In the genomic region with DNA sequence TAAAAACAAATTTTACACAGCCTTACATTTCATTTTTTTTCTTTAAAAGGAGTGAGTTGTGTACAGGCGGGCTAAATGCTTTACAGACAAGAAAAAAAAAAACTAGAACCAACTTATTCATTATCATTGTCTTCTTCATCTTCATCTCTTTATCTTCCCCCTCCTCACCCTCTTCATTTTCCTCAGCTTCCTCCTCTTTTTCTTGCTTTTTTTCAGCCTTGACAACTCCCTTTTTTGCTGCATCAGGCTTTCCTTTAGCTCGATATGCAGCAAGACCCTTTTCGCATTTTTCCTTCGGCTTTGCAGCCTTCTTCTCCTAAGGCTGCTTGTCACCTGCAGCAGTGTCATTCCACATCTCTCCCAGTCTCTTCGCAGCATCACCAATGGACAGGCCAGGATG, we compare ENCODE assay signal across 16 cellular contexts.
DNase-seq lines count a peak whose midpoint lies in the region; ATAC-seq and TF ChIP-seq lines count a peak whose summit lies in the region.
"Had no signal": no experiment of that assay in that cellular context is flagged by ENCODE, and none has a peak within 500 bp of the region (broad histone marks: within the 10 kb centered on the region; RNA-seq: fewer than 3 reads in every experiment).

No MANE protein-coding gene starts in this region.

- H3K36me3 Mint-ChIP-seq in T-helper 2 cell treated with Interferon-gamma antibody and Interleukin-4, amounts not matched to agents 5 μg/mL and 100 μg/mL, for 36 hours (ENCODE audit: low read depth): peaks cover 2% of the 10 kb centered on the region
- peaks cover 5% of the 10 kb centered on the region for H3K36me3 Mint-ChIP-seq in natural killer cell treated with Interleukin-12 subunit alpha and Interleukin-12 subunit beta and Interleukin-15 and Interleukin-18, amount 100 ng/mL, for 72 hours
- H3K36me3 Mint-ChIP-seq in natural killer cell: no peaks in the 10 kb centered on the region
- peaks cover 2% of the 10 kb centered on the region for H3K36me3 Mint-ChIP-seq in central memory CD8-positive, alpha-beta T cell (ENCODE audit: insufficient read depth)
- H3K36me3 Mint-ChIP-seq: CD8-positive, alpha-beta T cell had no signal

- H3K9me3 Mint-ChIP-seq in T-helper 2 cell treated with Interferon-gamma antibody and Interleukin-4, amounts not matched to agents 5 μg/mL and 100 μg/mL, for 36 hours: no peaks in the 10 kb centered on the region
- no peaks in the 10 kb centered on the region for H3K9me3 Mint-ChIP-seq in natural killer cell treated with Interleukin-12 subunit alpha and Interleukin-12 subunit beta and Interleukin-15 and Interleukin-18, amount 100 ng/mL, for 72 hours
- H3K9me3 Mint-ChIP-seq in natural killer cell: no peaks in the 10 kb centered on the region
- H3K9me3 Mint-ChIP-seq in central memory CD8-positive, alpha-beta T cell: no peaks in the 10 kb centered on the region
- H3K9me3 Mint-ChIP-seq: CD8-positive, alpha-beta T cell had no signal

- H3K4me3 Mint-ChIP-seq in T-helper 2 cell treated with Interferon-gamma antibody and Interleukin-4, amounts not matched to agents 5 μg/mL and 100 μg/mL, for 36 hours: peak overlapping the region; percentile 37
- peak overlapping the region; percentile 73 for H3K4me3 Mint-ChIP-seq in natural killer cell treated with Interleukin-12 subunit alpha and Interleukin-12 subunit beta and Interleukin-15 and Interleukin-18, amount 100 ng/mL, for 72 hours
- H3K4me3 Mint-ChIP-seq in natural killer cell: no peak overlapping the region
- H3K4me3 Mint-ChIP-seq in central memory CD8-positive, alpha-beta T cell: no peak overlapping the region
- H3K4me3 Mint-ChIP-seq: H9 had no signal

- no peaks in the 10 kb centered on the region for H3K27me3 Mint-ChIP-seq in T-helper 2 cell treated with Interferon-gamma antibody and Interleukin-4, amounts not matched to agents 5 μg/mL and 100 μg/mL, for 36 hours (ENCODE audit: low read depth)
- no peaks in the 10 kb centered on the region for H3K27me3 Mint-ChIP-seq in natural killer cell treated with Interleukin-12 subunit alpha and Interleukin-12 subunit beta and Interleukin-15 and Interleukin-18, amount 100 ng/mL, for 72 hours
- no peaks in the 10 kb centered on the region for H3K27me3 Mint-ChIP-seq in natural killer cell (ENCODE audit: low read depth in 2 of 2)
- H3K27me3 Mint-ChIP-seq in central memory CD8-positive, alpha-beta T cell: no peaks in the 10 kb centered on the region

- ATAC-seq in natural killer cell treated with Interleukin-12 subunit alpha and Interleukin-12 subunit beta and Interleukin-15 and Interleukin-18, amount 100 ng/mL, for 72 hours: no peak
- ATAC-seq in natural killer cell: no peak
- no peak for ATAC-seq in central memory CD8-positive, alpha-beta T cell (replicated peaks; ENCODE audit: extremely low read depth, poor library complexity, severe bottlenecking)
- ATAC-seq: CD8-positive, alpha-beta T cell had no signal

- H3K4me1 Mint-ChIP-seq in T-helper 2 cell treated with Interferon-gamma antibody and Interleukin-4, amounts not matched to agents 5 μg/mL and 100 μg/mL, for 36 hours (ENCODE audit: low read depth): peaks cover 27% of the 10 kb centered on the region
- H3K4me1 Mint-ChIP-seq in natural killer cell treated with Interleukin-12 subunit alpha and Interleukin-12 subunit beta and Interleukin-15 and Interleukin-18, amount 100 ng/mL, for 72 hours (ENCODE audit: low read depth in 2 of 2): peaks cover 0 to 40% of the 10 kb centered on the region in 2 donors
- H3K4me1 Mint-ChIP-seq in natural killer cell: peaks cover 0 to under 1% of the 10 kb centered on the region in 2 donors
- H3K4me1 Mint-ChIP-seq in central memory CD8-positive, alpha-beta T cell: peaks cover 17% of the 10 kb centered on the region

- no peak overlapping the region for H3K27ac Mint-ChIP-seq in T-helper 2 cell treated with Interferon-gamma antibody and Interleukin-4, amounts not matched to agents 5 μg/mL and 100 μg/mL, for 36 hours
- H3K27ac Mint-ChIP-seq in natural killer cell treated with Interleukin-12 subunit alpha and Interleukin-12 subunit beta and Interleukin-15 and Interleukin-18, amount 100 ng/mL, for 72 hours: peak overlapping the region in 1 of 2 donors; percentile 75
- H3K27ac Mint-ChIP-seq in natural killer cell: no peak overlapping the region
- H3K27ac Mint-ChIP-seq in central memory CD8-positive, alpha-beta T cell (ENCODE audit: low read depth): peak overlapping the region; percentile 29
- H3K27ac Mint-ChIP-seq: CD8-positive, alpha-beta T cell; H9 had no signal

- no peak for DNase-seq in T-helper 2 cell treated with Interferon-gamma antibody and Interleukin-4, amounts not matched to agents 5 μg/mL and 100 μg/mL, for 36 hours (ENCODE audit: low spot score)
- DNase-seq in T-helper 2 cell (no peak), natural killer cell (no peak), SKM-1 (lab: John Stamatoyannopoulos, UW; ENCODE audit: unreplicated experiment) (no peak), activated gamma-delta T cell (lab: John Stamatoyannopoulos, UW) (no peak), posterior cingulate gyrus (no peak)
- no peak for DNase-seq in natural killer cell treated with Interleukin-12 subunit alpha and Interleukin-12 subunit beta and Interleukin-15 and Interleukin-18, amount 100 ng/mL, for 72 hours (ENCODE audit: low spot score)
- DNase-seq in central memory CD8-positive, alpha-beta T cell (ENCODE audit: low spot score in 2 of 2): no peak
- DNase-seq: BE2C; CD8-positive, alpha-beta T cell; DMS79; H9; MV-4-11; NCI-H1417; NCI-H187 treated with DMSO at 0.1 percent for 48 hours; NCI-H446 had no signal

- intact Hi-C loops in natural killer cell (cut with micrococcal nuclease): no loop called here
- intact Hi-C loops in posterior cingulate gyrus (cut with DNase I): no loop called here

- TF ChIP-seq CTCF in natural killer cell (IDR thresholded peaks at IDR 0.05): no peak

Comparison
In these comparisons a context has a peak if more than half of its experiments do, and no peak if none do; other contexts are left out.
1. H3K4me3 Mint-ChIP-seq: peak in T-helper 2 cell treated with Interferon-gamma antibody and Interleukin-4, amounts not matched to agents 5 μg/mL and 100 μg/mL, for 36 hours (single experiment) and natural killer cell treated with Interleukin-12 subunit alpha and Interleukin-12 subunit beta and Interleukin-15 and Interleukin-18, amount 100 ng/mL, for 72 hours (single experiment); none in natural killer cell (single experiment) and central memory CD8-positive, alpha-beta T cell (single experiment).